ENCODE assay signal across 8 cellular contexts in the genomic region with DNA sequence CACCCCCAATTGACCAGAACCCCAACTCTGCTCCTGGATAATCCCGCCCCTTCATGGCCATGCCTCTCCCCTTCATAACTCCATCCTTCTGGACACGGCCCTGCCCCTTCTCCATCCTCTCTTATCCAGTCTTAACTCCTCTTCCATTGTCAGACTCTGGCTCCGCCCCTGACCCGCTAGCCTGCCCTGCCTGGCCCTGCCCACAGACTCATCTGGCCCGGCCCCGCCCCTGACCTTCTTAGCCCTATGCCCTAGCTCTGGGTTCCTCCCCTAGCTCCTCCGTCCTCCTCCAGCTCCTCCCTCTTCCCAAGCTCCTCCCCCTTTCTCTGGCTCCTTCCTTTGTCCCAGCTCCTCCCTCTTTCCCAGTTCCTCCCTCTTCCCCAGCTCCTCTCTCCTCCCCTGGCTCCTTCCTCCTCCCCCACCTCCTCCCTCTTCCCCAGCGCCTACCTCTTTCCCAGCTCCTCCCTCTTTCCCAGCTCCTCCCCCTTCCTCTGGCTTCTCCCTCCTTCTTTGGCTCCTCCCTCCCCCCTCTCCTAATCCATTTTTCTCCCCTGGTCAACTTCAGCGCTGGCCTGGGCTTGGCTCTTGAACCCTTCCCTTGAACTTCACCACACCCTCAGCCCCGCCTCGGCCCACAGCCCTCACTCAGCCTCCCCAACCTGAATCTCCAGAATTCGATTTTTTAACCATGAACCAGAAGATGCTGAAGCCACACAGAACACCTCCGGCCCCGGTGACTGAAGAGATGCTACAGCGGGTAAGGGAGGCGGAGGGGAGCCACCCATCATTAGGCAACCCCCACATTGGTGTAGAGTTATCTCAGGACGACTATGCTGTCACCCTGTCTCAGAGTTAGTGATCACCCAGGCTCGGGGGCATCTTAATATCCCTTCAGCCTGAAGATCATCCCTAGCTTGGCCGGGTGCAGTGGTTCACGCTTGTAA. TPM values are rescaled to one million over a fixed set of nuclear protein-coding genes. Genes with fewer than 3 reads are reported as not detected.
DNase-seq lines count a peak whose midpoint lies in the region; ATAC-seq, FAIRE-seq and TF ChIP-seq lines count a peak whose summit lies in the region.

No MANE protein-coding gene starts in this region.

- intact Hi-C loops in K562 (cut with micrococcal nuclease) = no loop called here

- no peak overlapping the region for H3K9ac ChIP-seq in KMS-11
- H3K9ac ChIP-seq in K562 (ENCODE audit: insufficient read depth in 1 of 2, low read depth in 2 of 2, low read length in 2 of 2) = no peak overlapping the region
- H3K9ac ChIP-seq in iPS-18a (ENCODE audit: low read length) = no peak overlapping the region

- TF ChIP-seq CTCF in KMS-11 (conservative IDR thresholded peaks at IDR 0.05; ENCODE audit: low read depth, low read length) = no peak
- no peak for TF ChIP-seq CTCF in K562 (IDR thresholded peaks at IDR 0.05 in 2 of 3, conservative IDR thresholded peaks at IDR 0.05 in 1 of 3; ENCODE audit: insufficient read depth in 2 of 3, low read depth in 1 of 3, low read length in 3 of 3)

- POLR2A ChIA-PET in K562 (lab: Yijun Ruan, JAX) = interaction anchor here (0.7 to 1.6 kb wide), 4 partner anchors 9 to 123 kb away, joined by 3 to 4 read pairs (median 3); a partner anchor contains a TSS

- 12% methylated on average over 18 of the region's 20 CpGs for WGBS in K562 (ENCODE audit: insufficient coverage, low coverage, missing lambda C conversion rate)

- no peak for TF ChIP-seq RAD21 in K562 (CRISPR knock-in tag; conservative IDR thresholded peaks at IDR 0.05 in 1 of 2, IDR thresholded peaks at IDR 0.05 in 1 of 2)

- no peak for TF ChIP-seq EP300 in K562 (IDR thresholded peaks at IDR 0.05; ENCODE audit: low read length)

- in situ Hi-C loops in K562 (cut with MboI) = no loop called here

- no peak overlapping the region for H3K4me3 ChIP-seq in KMS-11 (IDR thresholded peaks at IDR 0.05; ENCODE audit: insufficient read depth, low read depth, low read length)
- peak overlapping the region; percentile 51 for H3K4me3 ChIP-seq in K562
- H3K4me3 ChIP-seq in iPS-18a (ENCODE audit: low read length) = peak overlapping the region; percentile 32

- H4K20me1 ChIP-seq in KMS-11 (ENCODE audit: insufficient read depth) (no peaks in the 10 kb centered on the region), K562 (replicated peaks; ENCODE audit: control insufficient read depth, insufficient read depth, low read length) (no peaks in the 10 kb centered on the region)

- FAIRE-seq in K562 (lab: Jason Lieb, UNC) (peak; percentile 97), GM12892 (lab: Jason Lieb, UNC) (no peak)

- no peaks in the 10 kb centered on the region for H3K9me1 ChIP-seq in K562 (ENCODE audit: control insufficient read depth, insufficient read depth, low read length)

- no peaks in the 10 kb centered on the region for H3K79me2 ChIP-seq in KMS-11 (ENCODE audit: insufficient read depth, low read depth)
- no peaks in the 10 kb centered on the region for H3K79me2 ChIP-seq in K562 (ENCODE audit: control insufficient read depth, insufficient read depth, low read length)

- H3K9me3 ChIP-seq in K562 (replicated peaks; ENCODE audit: control insufficient read depth, insufficient read depth, low read depth, low read length) (no peaks in the 10 kb centered on the region), iPS-18a (ENCODE audit: control insufficient read depth, low read depth, low read length) (no peaks in the 10 kb centered on the region)

- TF ChIP-seq POLR2A in K562 (conservative IDR thresholded peaks at IDR 0.05) (no peak), GM12892 (IDR thresholded peaks at IDR 0.05; ENCODE audit: low read depth, low read length) (no peak)

- DNase-seq in D341Med (ENCODE audit: low spot score) = peak; percentile 87
- peak; percentile 93 for DNase-seq in RPMI8226
- DNase-seq in K562 (ENCODE audit: extremely low read depth in 1 of 4, low spot score in 3 of 4) = peak; percentile 82 to 97 (median 88)
- DNase-seq in stimulated activated CD4-positive, alpha-beta T cell treated with anti-CD3 and anti-CD28 coated beads, Interleukin-2, amount 100 ng/mL, for 24 hours = peak; percentile 44 to 68
- no peak for DNase-seq in NCI-H510A treated with DMSO at 0.1 percent for 48 hours (lab: John Stamatoyannopoulos, UW)
- no peak for DNase-seq in GM12892 (ENCODE audit: insufficient read length)

- CTCF ChIA-PET in K562 (lab: Yijun Ruan, JAX; ENCODE audit: low intra/inter-chr PET ratio) = no interaction called here

- peak overlapping the region; percentile 31; the same call in 1 of the 2 replicates for H3K4me2 ChIP-seq in KMS-11
- H3K4me2 ChIP-seq in K562 (ENCODE audit: insufficient read depth, low read length) = peak overlapping the region; percentile 74

- no TSS peak for BruUV-seq in K562 (replicated peaks; lab: Mats Ljungman, UMichigan)

- H3K4me1 ChIP-seq in KMS-11 (ENCODE audit: low read depth, poor library complexity, severe bottlenecking) = peaks cover 24% of the 10 kb centered on the region
- peaks cover 18 to 39% of the 10 kb centered on the region in 2 experiments; a peak in 4 of 5 replicates for H3K4me1 ChIP-seq in K562 (replicated peaks in 1 of 2; ENCODE audit: control insufficient read depth in 2 of 2, insufficient read depth in 2 of 2, low read length in 2 of 2)
- peaks cover 3% of the 10 kb centered on the region for H3K4me1 ChIP-seq in iPS-18a (ENCODE audit: control insufficient read depth, low read depth, low read length)

- H3K36me3 ChIP-seq in KMS-11 (ENCODE audit: insufficient read depth) (no peaks in the 10 kb centered on the region), K562 (ENCODE audit: control insufficient read depth, insufficient read depth, low read length) (no peaks in the 10 kb centered on the region), iPS-18a (ENCODE audit: control insufficient read depth, low read depth, low read length) (no peaks in the 10 kb centered on the region)

- no peak overlapping the region for H3K27ac ChIP-seq in KMS-11
- H3K27ac ChIP-seq in K562 (ENCODE audit: extremely low read depth, low read depth, low read length) = peak overlapping the region; percentile 8; the same call in 2 of the 3 replicates
- H3K27ac ChIP-seq in iPS-18a (ENCODE audit: low read length) = no peak overlapping the region

- peak; percentile 92 for ATAC-seq in K562

- H3K27me3 ChIP-seq in KMS-11 (ENCODE audit: insufficient read depth, low read depth) (peaks cover 23% of the 10 kb centered on the region; the same call in 1 of the 2 replicates), K562 (ENCODE audit: control insufficient read depth in 2 of 2, insufficient read depth in 2 of 2, low read length in 2 of 2) (no peaks in the 10 kb centered on the region), iPS-18a (ENCODE audit: control insufficient read depth, insufficient read depth, low read length) (peaks cover 10% of the 10 kb centered on the region)

- H2AFZ ChIP-seq in KMS-11 (ENCODE audit: low read depth) = peak overlapping the region; percentile 42; the same call in 1 of the 2 replicates
- peak overlapping the region; percentile 90 for H2AFZ ChIP-seq in K562 (ENCODE audit: low read depth, low read length)

RNA-seq across cellular contexts. Expression of gene ZNF358, which starts 9.2 kb away (rescaled TPM):
- total RNA-seq in K562 (2011; cell fraction: chromatin; rRNA removed; ENCODE audit: low replicate concordance) = 0.39 and 3.7 TPM in 2 replicates
- 1.8 and 2.5 TPM in 2 replicates for total RNA-seq in K562 (2011; cell fraction: nucleolus; rRNA removed)
- 2.4 and 2.6 TPM in 2 replicates for total RNA-seq in K562 (2011; cell fraction: nucleoplasm; rRNA removed)
- total RNA-seq in K562 (2014; rRNA removed) (5.9 and 8.0 TPM in 2 replicates), K562 (2014; rRNA removed; fragmentation: Illumina TruSeq; extraction: Trizol) (1.4 and 2.4 TPM in 2 replicates), K562 (2015; rRNA removed; fragmentation: Illumina TruSeq; extraction: Trizol) (4.1 and 4.6 TPM in 2 replicates), K562 (2021) (9.1 and 9.3 TPM in 2 replicates)
- polyA plus RNA-seq in K562 (2011; rRNA removed) (4.9 and 7.6 TPM in 2 replicates), K562 (2014; fragmentation: Illumina TruSeq; extraction: Trizol) (12.9 and 17.2 TPM in 2 replicates), K562 (2014; fragmentation: Nextera tagmentation; extraction: Ambion mirVana) (under 1 TPM; 0.04 TPM), K562 (2014; rRNA removed) (5.3 and 6.3 TPM in 2 replicates)
- polyA plus RNA-seq in K562 (2011; cell fraction: cytosol; rRNA removed) = 11.3 and 16.2 TPM in 2 replicates
- polyA plus RNA-seq in K562 (2011; cell fraction: nucleus; rRNA removed) = 4.4 and 6.5 TPM in 2 replicates
- polyA plus RNA-seq in K562 (2012) = 7.0 and 15.6 TPM in 2 replicates
- 1.1 and 1.6 TPM in 2 replicates for polyA minus RNA-seq in K562 (2011; rRNA and poly(A)+ RNA removed)
- polyA minus RNA-seq in K562 (2011; cell fraction: cytosol; rRNA and poly(A)+ RNA removed) = 3.9 and 6.9 TPM in 2 replicates
- 1.1 and 2.1 TPM in 2 replicates for polyA minus RNA-seq in K562 (2011; cell fraction: nucleus; rRNA and poly(A)+ RNA removed)
- 0.72 TPM for polyA plus RNA-seq in GM12892 (2012; ENCODE audit: missing spikeins)

RNA-seq across cellular contexts. Expression of gene MCOLN1, which starts 15.8 kb away (rescaled TPM):
- 31.5 and 96.4 TPM in 2 replicates for total RNA-seq in K562 (2011; cell fraction: chromatin; rRNA removed; ENCODE audit: low replicate concordance)
- 70.1 and 71.4 TPM in 2 replicates for total RNA-seq in K562 (2011; cell fraction: nucleolus; rRNA removed)
- total RNA-seq in K562 (2011; cell fraction: nucleoplasm; rRNA removed) = 41.6 and 43.7 TPM in 2 replicates
- total RNA-seq in K562 (2014; rRNA removed) = 3.9 and 7.4 TPM in 2 replicates
- total RNA-seq in K562 (2014; rRNA removed; fragmentation: Illumina TruSeq; extraction: Trizol) = 1.5 and 2.6 TPM in 2 replicates
- 3.5 and 4.9 TPM in 2 replicates for total RNA-seq in K562 (2015; rRNA removed; fragmentation: Illumina TruSeq; extraction: Trizol)
- 14.2 and 15.1 TPM in 2 replicates for total RNA-seq in K562 (2021)
- 10.6 and 12.0 TPM in 2 replicates for polyA plus RNA-seq in K562 (2011; rRNA removed)
- 10.0 and 24.6 TPM in 2 replicates for polyA plus RNA-seq in K562 (2011; cell fraction: cytosol; rRNA removed)
- 37.8 and 59.0 TPM in 2 replicates for polyA plus RNA-seq in K562 (2011; cell fraction: nucleus; rRNA removed)
- 11.8 and 15.7 TPM in 2 replicates for polyA plus RNA-seq in K562 (2012)
- 7.1 and 8.9 TPM in 2 replicates for polyA plus RNA-seq in K562 (2014; fragmentation: Illumina TruSeq; extraction: Trizol)
- under 1 TPM; 0.25 to 0.83 TPM for polyA plus RNA-seq in K562 (2014; fragmentation: Nextera tagmentation; extraction: Ambion mirVana)
- 15.4 and 17.0 TPM in 2 replicates for polyA plus RNA-seq in K562 (2014; rRNA removed)
- 4.7 and 8.5 TPM in 2 replicates for polyA minus RNA-seq in K562 (2011; rRNA and poly(A)+ RNA removed)
- 7.9 and 10.4 TPM in 2 replicates for polyA minus RNA-seq in K562 (2011; cell fraction: cytosol; rRNA and poly(A)+ RNA removed)
- polyA minus RNA-seq in K562 (2011; cell fraction: nucleus; rRNA and poly(A)+ RNA removed) = 9.4 and 11.6 TPM in 2 replicates
- polyA plus RNA-seq in GM12892 (2012; ENCODE audit: missing spikeins) = 3.9 TPM

RNA-seq across cellular contexts. Expression of gene PEX11G, which starts 17.8 kb away (rescaled TPM):
- total RNA-seq in K562 (2011; cell fraction: chromatin; rRNA removed; ENCODE audit: low replicate concordance) = 1.5 and 4.5 TPM in 2 replicates
- 3.2 and 5.0 TPM in 2 replicates for total RNA-seq in K562 (2011; cell fraction: nucleolus; rRNA removed)
- 1.8 and 2.3 TPM in 2 replicates for total RNA-seq in K562 (2011; cell fraction: nucleoplasm; rRNA removed)
- total RNA-seq in K562 (2014; rRNA removed) = 1.7 and 3.2 TPM in 2 replicates
- total RNA-seq in K562 (2014; rRNA removed; fragmentation: Illumina TruSeq; extraction: Trizol) = 0.29 and 0.32 TPM in 2 replicates
- 0.47 and 0.98 TPM in 2 replicates for total RNA-seq in K562 (2015; rRNA removed; fragmentation: Illumina TruSeq; extraction: Trizol)
- 1.8 and 2.1 TPM in 2 replicates for total RNA-seq in K562 (2021)
- polyA plus RNA-seq in K562 (2011; rRNA removed) = 0.86 and 1.6 TPM in 2 replicates
- 2.2 and 5.5 TPM in 2 replicates for polyA plus RNA-seq in K562 (2011; cell fraction: cytosol; rRNA removed)
- 1.9 and 3.8 TPM in 2 replicates for polyA plus RNA-seq in K562 (2011; cell fraction: nucleus; rRNA removed)
- 1.8 and 3.7 TPM in 2 replicates for polyA plus RNA-seq in K562 (2012)
- polyA plus RNA-seq in K562 (2014; fragmentation: Illumina TruSeq; extraction: Trizol) = 0.54 and 0.79 TPM in 2 replicates
- polyA plus RNA-seq in K562 (2014; fragmentation: Nextera tagmentation; extraction: Ambion mirVana) = under 1 TPM in 1 of 2 experiments, not detected in 1; 0.07 TPM
- 1.5 and 2.2 TPM in 2 replicates for polyA plus RNA-seq in K562 (2014; rRNA removed)
- polyA minus RNA-seq in K562 (2011; rRNA and poly(A)+ RNA removed) = 0.51 and 0.70 TPM in 2 replicates
- 1.0 TPM in 1 of 2 replicates, not detected in the other for polyA minus RNA-seq in K562 (2011; cell fraction: cytosol; rRNA and poly(A)+ RNA removed)
- 1.6 and 1.7 TPM in 2 replicates for polyA minus RNA-seq in K562 (2011; cell fraction: nucleus; rRNA and poly(A)+ RNA removed)
- 0.87 TPM for polyA plus RNA-seq in GM12892 (2012; ENCODE audit: missing spikeins)

RNA-seq across cellular contexts. Expression of gene PNPLA6, which starts 28.9 kb away (rescaled TPM):
- total RNA-seq in K562 (2011; cell fraction: chromatin; rRNA removed; ENCODE audit: low replicate concordance) = 25.7 and 85.1 TPM in 2 replicates
- total RNA-seq in K562 (2011; cell fraction: nucleolus; rRNA removed) = 82.6 and 98.1 TPM in 2 replicates
- 36.0 and 52.2 TPM in 2 replicates for total RNA-seq in K562 (2011; cell fraction: nucleoplasm; rRNA removed)
- total RNA-seq in K562 (2014; rRNA removed) = 19.6 and 25.6 TPM in 2 replicates
- 3.2 and 6.5 TPM in 2 replicates for total RNA-seq in K562 (2014; rRNA removed; fragmentation: Illumina TruSeq; extraction: Trizol)
- total RNA-seq in K562 (2015; rRNA removed; fragmentation: Illumina TruSeq; extraction: Trizol) = 8.3 and 9.6 TPM in 2 replicates
- 30.2 and 32.3 TPM in 2 replicates for total RNA-seq in K562 (2021)
- 7.4 and 16.1 TPM in 2 replicates for polyA plus RNA-seq in K562 (2011; rRNA removed)
- polyA plus RNA-seq in K562 (2011; cell fraction: cytosol; rRNA removed) = 10.8 and 19.2 TPM in 2 replicates
- 41.4 and 57.5 TPM in 2 replicates for polyA plus RNA-seq in K562 (2011; cell fraction: nucleus; rRNA removed)
- polyA plus RNA-seq in K562 (2012) = 18.1 and 35.8 TPM in 2 replicates
- polyA plus RNA-seq in K562 (2014; fragmentation: Illumina TruSeq; extraction: Trizol) = 9.9 and 12.8 TPM in 2 replicates
- polyA plus RNA-seq in K562 (2014; fragmentation: Nextera tagmentation; extraction: Ambion mirVana) = under 1 TPM; 0.07 to 0.74 TPM
- polyA plus RNA-seq in K562 (2014; rRNA removed) = 15.7 and 17.0 TPM in 2 replicates
- 6.2 and 8.8 TPM in 2 replicates for polyA minus RNA-seq in K562 (2011; rRNA and poly(A)+ RNA removed)
- 16.3 and 30.6 TPM in 2 replicates for polyA minus RNA-seq in K562 (2011; cell fraction: cytosol; rRNA and poly(A)+ RNA removed)
- polyA minus RNA-seq in K562 (2011; cell fraction: nucleus; rRNA and poly(A)+ RNA removed) = 23.7 and 30.1 TPM in 2 replicates
- 25.4 TPM for polyA plus RNA-seq in GM12892 (2012; ENCODE audit: missing spikeins)

Comparison
In these comparisons a context has a peak if more than half of its experiments do, and no peak if none do; other contexts are left out.
1. DNase-seq: peak in D341Med (single experiment), RPMI8226 (single experiment), K562 (4 of 4) and stimulated activated CD4-positive, alpha-beta T cell treated with anti-CD3 and anti-CD28 coated beads, Interleukin-2, amount 100 ng/mL, for 24 hours (2 of 2); none in NCI-H510A treated with DMSO at 0.1 percent for 48 hours (single experiment) and GM12892 (single experiment).